In the genomic region with DNA sequence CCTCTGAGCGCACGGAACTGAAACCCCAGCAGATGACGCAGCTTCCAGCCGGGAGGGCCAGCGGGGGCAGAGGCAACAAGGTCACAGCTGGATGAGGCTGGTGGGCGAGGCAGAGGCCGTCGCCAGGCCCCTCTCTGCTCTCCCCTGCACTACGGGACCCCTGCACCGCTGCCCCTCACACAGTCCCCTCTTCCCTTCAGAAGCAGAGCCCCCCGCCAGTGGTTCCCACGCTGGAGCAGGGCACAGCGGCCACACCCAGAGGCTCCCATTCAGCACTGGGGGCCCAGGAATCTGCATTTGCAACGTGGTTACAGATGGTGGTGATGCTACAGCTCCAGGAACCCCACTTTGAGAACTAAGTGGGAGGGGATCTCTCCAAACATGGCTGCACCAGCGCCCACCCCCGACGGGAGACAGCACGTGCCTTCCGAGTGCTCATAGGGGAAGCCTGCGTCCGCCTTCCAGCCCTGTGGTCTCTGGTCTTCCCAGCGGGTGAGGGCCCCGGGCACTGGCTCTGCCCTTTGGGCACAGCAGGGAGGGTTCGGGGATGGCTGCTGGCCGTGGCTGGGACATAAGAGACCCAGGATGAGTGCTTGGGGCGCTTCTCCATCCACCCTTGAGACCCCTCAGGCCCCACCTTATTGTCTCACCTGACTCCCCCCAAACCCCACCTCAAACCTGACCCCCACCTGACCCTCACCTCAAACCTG, we compare ENCODE assay signal across 15 cellular contexts.
"Had no signal": no experiment of that assay in that cellular context is flagged by ENCODE, and none has a peak within 500 bp of the region (broad histone marks: within the 10 kb centered on the region; RNA-seq: fewer than 3 reads in every experiment).

No MANE protein-coding gene starts in this region.

- H3K9me3 ChIP-seq: testis had no signal

- ATAC-seq: activated CD8-positive, alpha-beta T cell treated with anti-CD3 and anti-CD28 coated beads for 36 hours; activated T-cell treated with anti-CD3 and anti-CD28 coated beads, Interleukin-2, amount 50 U/mL, for 72 hours; effector memory CD8-positive, alpha-beta T cell; natural killer cell treated with Interleukin-12 subunit alpha and Interleukin-12 subunit beta and Interleukin-15 and Interleukin-18, amount 100 ng/mL, for 72 hours; T-cell had no signal

- DNase-seq: activated CD4-positive, alpha-beta T cell treated with anti-CD3 and anti-CD28 coated beads for 4 hours; activated CD8-positive, alpha-beta memory T cell treated with anti-CD3 and anti-CD28 coated beads, Interleukin-2, amount 50 U/mL, for 4 hours; activated CD8-positive, alpha-beta T cell treated with anti-CD3 and anti-CD28 coated beads for 36 hours; activated naive CD4-positive, alpha-beta T cell treated with anti-CD3 and anti-CD28 coated beads for 36 hours; activated T-cell treated with anti-CD3 and anti-CD28 coated beads, Interleukin-2, amount 50 U/mL, for 72 hours; cortex of kidney; effector memory CD8-positive, alpha-beta T cell; immature natural killer cell; stimulated activated CD4-positive, alpha-beta T cell treated with anti-CD3 and anti-CD28 coated beads, Interleukin-15, amount 100 ng/mL, for 24 hours; stimulated activated CD4-positive, alpha-beta T cell treated with anti-CD3 and anti-CD28 coated beads, Interleukin-4, amount 100 ng/mL, for 24 hours; T-cell; T1000 had no signal

- H3K4me3 ChIP-seq: testis had no signal

- H3K27me3 ChIP-seq: testis had no signal

- H3K27ac ChIP-seq: epithelial cell of prostate, testis had no signal

- H3K4me1 ChIP-seq: testis had no signal
